8 cellular contexts compared by ENCODE assay signal in the genomic region with DNA sequence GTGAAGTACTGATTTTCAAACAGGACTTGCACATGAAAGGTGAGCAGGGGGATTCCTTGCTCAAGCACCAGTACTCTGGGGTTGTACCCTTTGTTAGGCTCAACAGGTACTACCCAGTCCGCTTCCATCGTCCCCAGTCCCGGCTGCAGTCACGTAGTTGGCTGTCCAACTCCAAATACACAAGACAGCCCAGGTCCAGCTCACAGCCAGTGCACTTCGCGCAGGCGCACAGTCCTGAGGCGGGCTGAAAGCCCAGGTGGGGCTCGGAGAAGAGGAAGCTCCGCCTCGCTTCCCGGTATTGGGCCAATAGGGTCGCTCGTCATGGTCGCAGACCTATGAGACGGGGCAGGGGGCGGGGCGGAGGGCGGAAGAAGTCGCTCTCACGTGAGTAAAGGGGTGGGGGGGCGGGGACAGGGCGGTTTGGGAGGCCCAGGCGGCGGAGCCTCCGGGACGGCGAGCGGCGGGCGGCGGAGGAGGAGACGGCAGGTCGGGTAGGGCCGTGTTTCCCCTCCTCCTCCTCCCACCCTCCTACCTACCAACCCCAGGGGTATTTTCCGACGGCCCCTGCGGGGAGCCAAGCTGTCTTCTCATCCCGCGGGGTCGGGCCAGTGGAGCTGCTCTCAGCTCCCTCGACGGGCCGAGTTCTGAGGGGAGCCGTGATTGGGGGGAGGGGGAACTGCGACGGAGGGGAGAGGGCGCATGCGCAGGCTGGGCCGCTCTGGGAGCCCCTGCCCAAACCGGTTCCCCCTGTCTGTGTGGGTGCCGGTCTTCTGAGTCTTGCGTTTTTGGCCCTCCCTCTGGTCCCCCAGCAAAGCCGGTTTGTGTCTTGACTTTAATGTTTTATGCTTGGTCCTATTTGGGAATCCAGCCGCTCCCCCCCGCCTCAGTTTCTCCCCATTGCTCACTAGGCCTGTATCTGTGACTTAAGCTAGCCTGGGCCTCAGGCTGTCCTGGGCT. TPM values are rescaled to one million over a fixed set of nuclear protein-coding genes. Genes with fewer than 3 reads are reported as not detected.
DNase-seq lines count a peak whose midpoint lies in the region; ATAC-seq and TF ChIP-seq lines count a peak whose summit lies in the region.

A gene (plus strand): TSS at position 418 of the 957 bp plus-strand sequence. CDS start 16,040 bp downstream, outside the sequence.

- peaks cover 26% of the 10 kb centered on the region for H3K4me1 Mint-ChIP-seq in GM23338
- H3K4me1 Mint-ChIP-seq in activated T-helper 17 cell treated with anti-CD3 and anti-CD28 coated beads, Interleukin-2, amount 50 U/mL, for 72 hours = peaks cover 15% of the 10 kb centered on the region
- peaks cover 11 to 51% (median 39%) of the 10 kb centered on the region in 4 donors for H3K4me1 Mint-ChIP-seq in naive thymus-derived CD8-positive, alpha-beta T cell

- peak within 1 kb of the TSS; percentile 94 for H3K4me2 ChIP-seq in DOHH2 (ENCODE audit: low read length)
- peak within 1 kb of the TSS; percentile 97 for H3K4me2 ChIP-seq in GM23338

- peak within 1 kb of the TSS; percentile 81 for H3K4me3 ChIP-seq in DOHH2 (ENCODE audit: low read length)
- peak within 1 kb of the TSS; percentile 91 for H3K4me3 ChIP-seq in GM23338
- H3K4me3 ChIP-seq in fibroblast of mammary gland (ENCODE audit: control insufficient read depth, low read depth, low read length) = peak within 1 kb of the TSS; percentile 76

- DNase-seq in GM23338 (ENCODE audit: low spot score) (peak; percentile 100), LHCN-M2 (ENCODE audit: low read depth) (peak; percentile 96), RPMI8226 (peak; percentile 100), fibroblast of mammary gland (ENCODE audit: low read depth) (peak; percentile 96)
- peak; percentile 89 to 99 (median 96) for DNase-seq in naive thymus-derived CD8-positive, alpha-beta T cell
- peak; percentile 91 to 99 (median 94) for DNase-seq in stimulated activated naive CD4-positive, alpha-beta T cell (lab: John Stamatoyannopoulos, UW)

- H3F3A ChIP-seq in DOHH2 (ENCODE audit: control insufficient read depth, insufficient read depth) = peaks cover 8% of the 10 kb centered on the region; the same call in 1 of the 2 replicates
- peaks cover 3% of the 10 kb centered on the region for H3F3A ChIP-seq in GM23338 (replicated peaks; ENCODE audit: low read depth)

- H3K27me3 ChIP-seq in DOHH2 (ENCODE audit: control insufficient read depth, low read length) (no peaks in the 10 kb centered on the region), GM23338 (ENCODE audit: insufficient read depth) (no peaks in the 10 kb centered on the region)

- peaks cover 39% of the 10 kb centered on the region for H3K36me3 ChIP-seq in DOHH2 (ENCODE audit: control insufficient read depth, low read length)
- peaks cover 4% of the 10 kb centered on the region; the same call in 1 of the 2 replicates for H3K36me3 ChIP-seq in GM23338 (ENCODE audit: insufficient read depth)

- peaks cover 27% of the 10 kb centered on the region for H3K36me3 Mint-ChIP-seq in GM23338 (ENCODE audit: low read depth)
- H3K36me3 Mint-ChIP-seq in activated T-helper 17 cell treated with anti-CD3 and anti-CD28 coated beads, Interleukin-2, amount 50 U/mL, for 72 hours (ENCODE audit: low read depth) = peaks cover 40% of the 10 kb centered on the region
- H3K36me3 Mint-ChIP-seq in naive thymus-derived CD8-positive, alpha-beta T cell = peaks cover 0 to 38% (median 3%) of the 10 kb centered on the region in 3 donors

- H3K9me3 Mint-ChIP-seq in GM23338 = no peaks in the 10 kb centered on the region; the same call in 2 of the 3 replicates
- no peaks in the 10 kb centered on the region for H3K9me3 Mint-ChIP-seq in activated T-helper 17 cell treated with anti-CD3 and anti-CD28 coated beads, Interleukin-2, amount 50 U/mL, for 72 hours
- no peaks in the 10 kb centered on the region for H3K9me3 Mint-ChIP-seq in naive thymus-derived CD8-positive, alpha-beta T cell

- POLR2A ChIA-PET in naive thymus-derived CD8-positive, alpha-beta T cell (lab: Charles Lee) = interaction anchor here (0.6 to 2.9 kb wide), 8 partner anchors 9 to 54 kb away, joined by 3 to 36 read pairs (median 4); a partner anchor contains a TSS

- H3K4me3 Mint-ChIP-seq in GM23338 = peak within 1 kb of the TSS; percentile 96
- H3K4me3 Mint-ChIP-seq in activated T-helper 17 cell treated with anti-CD3 and anti-CD28 coated beads, Interleukin-2, amount 50 U/mL, for 72 hours = peak within 1 kb of the TSS; percentile 97
- peak within 1 kb of the TSS; percentile 90 to 97 (median 94) for H3K4me3 Mint-ChIP-seq in naive thymus-derived CD8-positive, alpha-beta T cell

- H3K27ac ChIP-seq in DOHH2 (ENCODE audit: low read depth, low read length) (peak within 1 kb of the TSS; percentile 29), GM23338 (ENCODE audit: low read depth) (peak within 1 kb of the TSS; percentile 99)

- H3K79me2 ChIP-seq in DOHH2 (ENCODE audit: control insufficient read depth, low read length) = peaks cover 55% of the 10 kb centered on the region
- peaks cover 76% of the 10 kb centered on the region for H3K79me2 ChIP-seq in GM23338 (replicated peaks; ENCODE audit: insufficient read depth)

- H3K9me3 ChIP-seq in DOHH2 (ENCODE audit: control insufficient read depth, insufficient read depth, low read length) = no peaks in the 10 kb centered on the region

- peak within 1 kb of the TSS; percentile 3; the same call in 1 of the 2 replicates for H2AFZ ChIP-seq in GM23338

- H3K9me2 ChIP-seq in DOHH2 (replicated peaks; ENCODE audit: control insufficient read depth, low read length) (no peaks in the 10 kb centered on the region), GM23338 (ENCODE audit: insufficient read depth) (no peaks in the 10 kb centered on the region)

- peak within 1 kb of the TSS; percentile 98 for H3K27ac Mint-ChIP-seq in GM23338
- peak within 1 kb of the TSS; percentile 96 for H3K27ac Mint-ChIP-seq in activated T-helper 17 cell treated with anti-CD3 and anti-CD28 coated beads, Interleukin-2, amount 50 U/mL, for 72 hours
- peak within 1 kb of the TSS; percentile 79 to 97 (median 94) for H3K27ac Mint-ChIP-seq in naive thymus-derived CD8-positive, alpha-beta T cell

- peaks cover 4% of the 10 kb centered on the region for H3K27me3 Mint-ChIP-seq in GM23338 (ENCODE audit: insufficient read depth, low read depth, poor library complexity)
- H3K27me3 Mint-ChIP-seq in activated T-helper 17 cell treated with anti-CD3 and anti-CD28 coated beads, Interleukin-2, amount 50 U/mL, for 72 hours = no peaks in the 10 kb centered on the region
- H3K27me3 Mint-ChIP-seq in naive thymus-derived CD8-positive, alpha-beta T cell = no peaks in the 10 kb centered on the region

- peaks cover 26% of the 10 kb centered on the region for H3K4me1 ChIP-seq in DOHH2 (ENCODE audit: control insufficient read depth, low read length)
- peaks cover 6% of the 10 kb centered on the region; the same call in 1 of the 2 replicates for H3K4me1 ChIP-seq in GM23338 (ENCODE audit: insufficient read depth)

- peak; percentile 96 for ATAC-seq in GM23338
- ATAC-seq in activated T-helper 17 cell treated with anti-CD3 and anti-CD28 coated beads, Interleukin-2, amount 50 U/mL, for 72 hours (replicated peaks) = peak; percentile 99
- peak; percentile 97 to 98 for ATAC-seq in naive thymus-derived CD8-positive, alpha-beta T cell

- TF ChIP-seq CTCF in DOHH2 (IDR thresholded peaks at IDR 0.05; ENCODE audit: low read depth, low read length, poor library complexity, severe bottlenecking) = no peak
- TF ChIP-seq CTCF in GM23338 (conservative IDR thresholded peaks at IDR 0.05; ENCODE audit: low read depth in 2 of 2) = no peak
- TF ChIP-seq CTCF in fibroblast of mammary gland (conservative IDR thresholded peaks at IDR 0.05; ENCODE audit: control insufficient read depth, insufficient read depth, low read depth, low read length) = no peak

- H4K20me1 ChIP-seq in DOHH2 (ENCODE audit: control insufficient read depth, insufficient read depth, low read depth, low read length) (peaks cover 10% of the 10 kb centered on the region; the same call in 1 of the 2 replicates), GM23338 (replicated peaks; ENCODE audit: insufficient read depth) (peaks cover 9% of the 10 kb centered on the region; the same call in 1 of the 2 replicates)

TF ChIP-seq in GM23338, 12 proteins besides CTCF, POLR2A, EP300 and RAD21:
- TF ChIP-seq CREB1 (CRISPR knock-in tag; IDR thresholded peaks at IDR 0.05; ENCODE audit: low read depth) (peak; percentile 66), JUNB (IDR thresholded peaks at IDR 0.05; ENCODE audit: unreplicated experiment) (no peak), POLR2AphosphoS5 (IDR thresholded peaks at IDR 0.05; ENCODE audit: low read depth) (peak; percentile 84)
- TF ChIP-seq, protein P1, sequence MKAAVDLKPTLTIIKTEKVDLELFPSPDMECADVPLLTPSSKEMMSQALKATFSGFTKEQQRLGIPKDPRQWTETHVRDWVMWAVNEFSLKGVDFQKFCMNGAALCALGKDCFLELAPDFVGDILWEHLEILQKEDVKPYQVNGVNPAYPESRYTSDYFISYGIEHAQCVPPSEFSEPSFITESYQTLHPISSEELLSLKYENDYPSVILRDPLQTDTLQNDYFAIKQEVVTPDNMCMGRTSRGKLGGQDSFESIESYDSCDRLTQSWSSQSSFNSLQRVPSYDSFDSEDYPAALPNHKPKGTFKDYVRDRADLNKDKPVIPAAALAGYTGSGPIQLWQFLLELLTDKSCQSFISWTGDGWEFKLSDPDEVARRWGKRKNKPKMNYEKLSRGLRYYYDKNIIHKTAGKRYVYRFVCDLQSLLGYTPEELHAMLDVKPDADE (IDR thresholded peaks at IDR 0.05) = peak; percentile 10; the same call in 1 of the 2 replicates

RNA-seq across cellular contexts. Expression of the gene that starts here (rescaled TPM):
- 33.9 and 34.0 TPM in 2 replicates for total RNA-seq in GM23338 (2014; rRNA removed; shearing (Covaris generic))
- polyA plus RNA-seq in GM23338 (2016; fragmentation: Nextera tagmentation; extraction: Ambion mirVana) = 8.1 and 8.5 TPM in 2 replicates
- total RNA-seq in LHCN-M2 (2014; rRNA removed) = 22.2 and 28.8 TPM in 2 replicates
- polyA plus RNA-seq in LHCN-M2 (2012) = 15.1 TPM
- 10 to 100 TPM; 35.5 to 42.4 TPM for total RNA-seq in activated T-helper 17 cell treated with anti-CD3 and anti-CD28 coated beads, Interleukin-2, amount 50 U/mL, for 72 hours
- 10 to 100 TPM; 43.4 to 43.5 TPM for total RNA-seq in naive thymus-derived CD8-positive, alpha-beta T cell
- polyA plus RNA-seq in naive thymus-derived CD8-positive, alpha-beta T cell = 10 to 100 TPM; 21.9 to 26.6 (median 23.8) TPM

Comparison
In these comparisons a context has a peak if more than half of its experiments do, and no peak if none do; other contexts are left out.
1. Peak in every context shown above with its lines: DNase-seq, ATAC-seq, H3K4me3 ChIP-seq and H3K27ac ChIP-seq.